20 cellular contexts compared by ENCODE assay signal in the genomic region with DNA sequence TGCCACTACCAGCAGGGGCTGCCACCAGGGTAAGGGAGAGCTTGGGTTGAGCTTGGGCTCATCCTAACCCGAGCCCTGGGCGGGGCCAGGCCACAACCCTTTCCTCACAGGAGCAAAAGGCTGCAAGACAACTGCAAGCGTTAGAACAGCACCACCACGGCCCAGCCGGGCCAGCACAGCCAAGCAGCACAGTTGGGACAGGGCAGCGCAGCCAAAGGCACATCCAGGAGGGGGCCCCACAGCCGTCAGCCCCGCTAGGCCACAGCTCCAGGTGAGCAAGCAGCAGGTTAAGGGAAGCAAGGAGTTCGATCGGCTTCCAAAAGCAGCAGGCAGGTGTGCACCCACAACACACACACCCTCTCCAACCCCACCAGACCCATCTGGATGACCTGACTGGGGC. TPM values are rescaled to one million over a fixed set of nuclear protein-coding genes. Genes with fewer than 3 reads are reported as not detected.
A peak's percentile ranks its signal among the peaks of the same experiment; 100 is the strongest.
DNase-seq lines count a peak whose midpoint lies in the region; ATAC-seq, FAIRE-seq and TF ChIP-seq lines count a peak whose summit lies in the region.
"Had no signal": no experiment of that assay in that cellular context is flagged by ENCODE, and none has a peak within 500 bp of the region (broad histone marks: within the 10 kb centered on the region; RNA-seq: fewer than 3 reads in every experiment).

No MANE protein-coding gene starts in this region.

- dilution Hi-C loops in keratinocyte (cut with MboI; ENCODE audit: extremely low pct_ligation_motif_present, low sequenced_read_pairs): no loop called here

- intact Hi-C loops in right cardiac atrium (cut with DNase I): no loop called here
- intact Hi-C loops in ascending aorta (cut with DNase I): no loop called here
- intact Hi-C loops in thyroid gland (cut with DNase I): loop anchor here (10.0 kb wide), 1 partner anchor 56 kb away; a partner anchor contains a TSS

- no peaks in the 10 kb centered on the region for H3K9me1 ChIP-seq in keratinocyte (ENCODE audit: control insufficient read depth, extremely low read depth, insufficient read depth, low read length)

- no peaks in the 10 kb centered on the region for H3K9me2 ChIP-seq in Karpas-422 (replicated peaks; ENCODE audit: insufficient read depth, low read length)

- ATAC-seq in right cardiac atrium: no peak
- ATAC-seq: activated CD4-positive, alpha-beta T cell treated with anti-CD3 and anti-CD28 coated beads for 36 hours; natural killer cell had no signal

- no peak for TF ChIP-seq EP300 in suprapubic skin (IDR thresholded peaks at IDR 0.05)

- H3K4me2 ChIP-seq in keratinocyte (ENCODE audit: control insufficient read depth, extremely low read depth, insufficient read depth, low read depth, low read length): no peak overlapping the region
- no peak overlapping the region for H3K4me2 ChIP-seq in Karpas-422 (ENCODE audit: low read depth, low read length, poor library complexity, severe bottlenecking)

- WGBS in right cardiac atrium: 84% methylated on average over 10 of the region's 10 CpGs
- 85% methylated on average over 4 of the region's 10 CpGs for WGBS in suprapubic skin
- WGBS in thyroid gland, 2 donors: 91 to 92% methylated on average over 4 to 8 of the region's 10 CpGs

- peak; percentile 2 for TF ChIP-seq CTCF in cardiac muscle cell (IDR thresholded peaks at IDR 0.05; ENCODE audit: low read depth, low read length)
- TF ChIP-seq CTCF in ascending aorta (IDR thresholded peaks at IDR 0.05): no peak
- peak; percentile 4 to 29 (median 5) for TF ChIP-seq CTCF in keratinocyte (optimal IDR thresholded peaks at IDR 0.05 in 1 of 3, IDR thresholded peaks at IDR 0.05 in 1 of 3, conservative IDR thresholded peaks at IDR 0.05 in 1 of 3; ENCODE audit: extremely low read depth in 1 of 3, insufficient read depth in 2 of 3, low read length in 3 of 3)
- TF ChIP-seq CTCF in suprapubic skin (IDR thresholded peaks at IDR 0.05): no peak
- no peak for TF ChIP-seq CTCF in thyroid gland (IDR thresholded peaks at IDR 0.05)

- H3K27ac ChIP-seq in cardiac muscle cell (no peak overlapping the region), right cardiac atrium (ENCODE audit: low read length) (no peak overlapping the region), ascending aorta (peak overlapping the region; percentile 86 to 90), keratinocyte (ENCODE audit: control insufficient read depth, insufficient read depth, low read length) (no peak overlapping the region), suprapubic skin (peak overlapping the region; percentile 20), Karpas-422 (ENCODE audit: low read length) (no peak overlapping the region), thyroid gland (peak overlapping the region in 1 of 3 donors; percentile 84)
- H3K27ac ChIP-seq: uterus had no signal

- H3K4me3 ChIP-seq in cardiac muscle cell (no peak overlapping the region), right cardiac atrium (ENCODE audit: low read length) (no peak overlapping the region), ascending aorta (no peak overlapping the region), keratinocyte (ENCODE audit: control insufficient read depth in 2 of 3, extremely low read depth in 1 of 3, insufficient read depth in 2 of 3, low read depth in 1 of 3, low read length in 3 of 3) (no peak overlapping the region), suprapubic skin (no peak overlapping the region), Karpas-422 (ENCODE audit: low read length) (no peak overlapping the region), thyroid gland (replicated peaks in 1 of 3) (no peak overlapping the region)
- H3K4me3 ChIP-seq: lower lobe of right lung, prostate gland, uterus had no signal

- H3K9ac ChIP-seq in keratinocyte (ENCODE audit: control insufficient read depth, extremely low read depth, insufficient read depth, low read length) (no peak overlapping the region), Karpas-422 (ENCODE audit: low read length) (no peak overlapping the region)

- FAIRE-seq in keratinocyte (lab: Jason Lieb, UNC): no peak
- FAIRE-seq: astrocyte had no signal

- no peaks in the 10 kb centered on the region for H3K27me3 ChIP-seq in cardiac muscle cell
- H3K27me3 ChIP-seq in right cardiac atrium (ENCODE audit: control insufficient read depth, insufficient read depth): no peaks in the 10 kb centered on the region
- H3K27me3 ChIP-seq in ascending aorta: no peaks in the 10 kb centered on the region
- H3K27me3 ChIP-seq in keratinocyte (ENCODE audit: control insufficient read depth, extremely low read depth, insufficient read depth, low read length): no peaks in the 10 kb centered on the region
- H3K27me3 ChIP-seq in suprapubic skin: no peaks in the 10 kb centered on the region
- no peaks in the 10 kb centered on the region for H3K27me3 ChIP-seq in Karpas-422 (ENCODE audit: low read length)
- no peaks in the 10 kb centered on the region for H3K27me3 ChIP-seq in thyroid gland
- H3K27me3 ChIP-seq: uterus had no signal

- H3K36me3 ChIP-seq in cardiac muscle cell: no peaks in the 10 kb centered on the region
- peaks cover 54 to 72% of the 10 kb centered on the region in 2 donors for H3K36me3 ChIP-seq in ascending aorta
- peaks cover 6 to 16% of the 10 kb centered on the region in 2 experiments for H3K36me3 ChIP-seq in keratinocyte (ENCODE audit: control insufficient read depth in 2 of 2, extremely low read depth in 1 of 2, insufficient read depth in 2 of 2, low read length in 2 of 2)
- peaks cover 36% of the 10 kb centered on the region for H3K36me3 ChIP-seq in suprapubic skin
- peaks cover 5% of the 10 kb centered on the region; the same call in 1 of the 2 replicates for H3K36me3 ChIP-seq in Karpas-422 (ENCODE audit: insufficient read depth, low read length)
- H3K36me3 ChIP-seq in thyroid gland: peaks cover 0 to 3% of the 10 kb centered on the region in 2 donors
- H3K36me3 ChIP-seq: prostate gland, uterus had no signal

- no peaks in the 10 kb centered on the region for H3K4me1 ChIP-seq in cardiac muscle cell (ENCODE audit: low read depth)
- no peaks in the 10 kb centered on the region for H3K4me1 ChIP-seq in right cardiac atrium (ENCODE audit: control insufficient read depth, insufficient read depth, low read length)
- H3K4me1 ChIP-seq in ascending aorta: peaks cover 0 to 24% of the 10 kb centered on the region in 2 donors
- peaks cover 16% of the 10 kb centered on the region for H3K4me1 ChIP-seq in keratinocyte (ENCODE audit: control insufficient read depth, extremely low read depth, insufficient read depth, low read length)
- H3K4me1 ChIP-seq in suprapubic skin: peaks cover 48% of the 10 kb centered on the region
- H3K4me1 ChIP-seq in Karpas-422 (ENCODE audit: low read length): no peaks in the 10 kb centered on the region
- peaks cover 23 to 42% of the 10 kb centered on the region in 2 donors for H3K4me1 ChIP-seq in thyroid gland
- H3K4me1 ChIP-seq: uterus had no signal

- TF ChIP-seq POLR2A in suprapubic skin (IDR thresholded peaks at IDR 0.05) (no peak), thyroid gland (IDR thresholded peaks at IDR 0.05) (no peak)

- H3K79me2 ChIP-seq in keratinocyte (ENCODE audit: control insufficient read depth, insufficient read depth, low read length) (no peaks in the 10 kb centered on the region), Karpas-422 (ENCODE audit: low read length) (no peaks in the 10 kb centered on the region)

- H2AFZ ChIP-seq in keratinocyte (ENCODE audit: control insufficient read depth, low read length): no peak overlapping the region
- H2AFZ ChIP-seq in Karpas-422 (ENCODE audit: low read length): no peak overlapping the region

- H3K9me3 ChIP-seq in cardiac muscle cell (ENCODE audit: low read depth) (no peaks in the 10 kb centered on the region), right cardiac atrium (ENCODE audit: control insufficient read depth, low read length) (no peaks in the 10 kb centered on the region), ascending aorta (no peaks in the 10 kb centered on the region), keratinocyte (ENCODE audit: control insufficient read depth, low read depth, low read length) (no peaks in the 10 kb centered on the region), suprapubic skin (no peaks in the 10 kb centered on the region), Karpas-422 (ENCODE audit: low read length) (no peaks in the 10 kb centered on the region), thyroid gland (no peaks in the 10 kb centered on the region)
- H3K9me3 ChIP-seq: lower lobe of right lung, prostate gland, uterus had no signal

- DNase-seq in cardiac muscle cell (ENCODE audit: low read depth in 1 of 2, low spot score in 1 of 2): no peak
- no peak for DNase-seq in right cardiac atrium
- DNase-seq in ascending aorta (ENCODE audit: low spot score in 2 of 2): no peak
- no peak for DNase-seq in keratinocyte (ENCODE audit: low read depth, low spot score)
- no peak for DNase-seq in suprapubic skin (ENCODE audit: low spot score in 2 of 2)
- no peak for DNase-seq in Karpas-422
- DNase-seq in thyroid gland: no peak
- DNase-seq in NCI-H128 (lab: John Stamatoyannopoulos, UW; ENCODE audit: unreplicated experiment): no peak
- DNase-seq: activated CD4-positive, alpha-beta T cell treated with anti-CD3 and anti-CD28 coated beads for 36 hours; activated CD8-positive, alpha-beta memory T cell treated with anti-CD3 and anti-CD28 coated beads, Interleukin-2, amount 50 U/mL, for 4 hours; CD4-positive, alpha-beta memory T cell; DMS79 treated with DMSO at 0.1 percent for 48 hours; immature natural killer cell; lower lobe of right lung; natural killer cell; NCI-H2107; stimulated activated naive CD4-positive, alpha-beta T cell treated with Interleukin-2 at 50 U/mL for 16 hours; uterus had no signal

- H4K20me1 ChIP-seq in keratinocyte (ENCODE audit: control insufficient read depth, extremely low read depth, insufficient read depth, low read length): no peaks in the 10 kb centered on the region
- H4K20me1 ChIP-seq in Karpas-422 (ENCODE audit: insufficient read depth, low read depth, low read length): no peaks in the 10 kb centered on the region

RNA-seq across cellular contexts. Expression of a gene that starts 7.0 kb away (rescaled TPM):
- total RNA-seq in cardiac muscle cell: 23.7 and 61.2 TPM in 2 replicates
- polyA plus RNA-seq in cardiac muscle cell: 16.6 and 21.6 TPM in 2 replicates
- 10 to 100 TPM; 13.8 to 17.5 (median 15.5) TPM for total RNA-seq in right cardiac atrium
- polyA plus RNA-seq in right cardiac atrium: 9.6 TPM
- total RNA-seq in ascending aorta: 130 TPM
- 13.3 to 21.8 TPM (median 14.8 TPM) in 3 replicates for polyA plus RNA-seq in keratinocyte
- 6.1 TPM for polyA plus RNA-seq in keratinocyte (2011; ENCODE audit: low read depth)
- 7.1 and 8.6 TPM in 2 replicates for polyA plus RNA-seq in keratinocyte (2011; cell fraction: cytosol; rRNA removed)
- polyA plus RNA-seq in keratinocyte (2011; cell fraction: nucleus; rRNA removed): 39.3 and 44.8 TPM in 2 replicates
- polyA plus RNA-seq in keratinocyte (2012; ENCODE audit: low replicate concordance): 11.9 and 12.9 TPM in 2 replicates
- polyA minus RNA-seq in keratinocyte: 22.7 to 27.4 TPM (median 24.6 TPM) in 3 replicates
- polyA minus RNA-seq in keratinocyte (2011; cell fraction: cytosol; rRNA and poly(A)+ RNA removed): 13.0 TPM
- 21.8 and 23.3 TPM in 2 replicates for polyA minus RNA-seq in keratinocyte (2011; cell fraction: nucleus; rRNA and poly(A)+ RNA removed)
- 10 to 100 TPM; 27.4 to 56.5 (median 37.6) TPM for total RNA-seq in suprapubic skin
- total RNA-seq in Karpas-422 (2014; rRNA removed; shearing (Covaris generic); ENCODE audit: low replicate concordance): 38.2 and 47.0 TPM in 2 replicates
- total RNA-seq in thyroid gland: 10 to 100 TPM; 12.1 to 31.0 (median 25.0) TPM

RNA-seq across cellular contexts. Expression of a gene that starts 33.0 kb away (rescaled TPM):
- total RNA-seq in cardiac muscle cell: 89.3 and 115 TPM in 2 replicates
- 37.1 and 63.7 TPM in 2 replicates for polyA plus RNA-seq in cardiac muscle cell
- 10 to 100 TPM; 53.3 to 67.3 (median 62.9) TPM for total RNA-seq in right cardiac atrium
- 61.2 TPM for polyA plus RNA-seq in right cardiac atrium
- 106 TPM for total RNA-seq in ascending aorta
- polyA plus RNA-seq in keratinocyte: 34.2 to 83.5 TPM (median 39.2 TPM) in 3 replicates
- polyA plus RNA-seq in keratinocyte (2011; ENCODE audit: low read depth): 39.5 TPM
- 26.0 and 40.6 TPM in 2 replicates for polyA plus RNA-seq in keratinocyte (2011; cell fraction: cytosol; rRNA removed)
- 130 and 180 TPM in 2 replicates for polyA plus RNA-seq in keratinocyte (2011; cell fraction: nucleus; rRNA removed)
- polyA plus RNA-seq in keratinocyte (2012; ENCODE audit: low replicate concordance): 45.9 and 88.6 TPM in 2 replicates
- polyA minus RNA-seq in keratinocyte: 74.5 to 131 TPM (median 122 TPM) in 3 replicates
- polyA minus RNA-seq in keratinocyte (2011; cell fraction: cytosol; rRNA and poly(A)+ RNA removed): 52.0 TPM
- 96.3 and 104 TPM in 2 replicates for polyA minus RNA-seq in keratinocyte (2011; cell fraction: nucleus; rRNA and poly(A)+ RNA removed)
- 100 to 1,000 TPM in 3 of 4 donors, 10 to 100 TPM in 1; 86.4 to 203 (median 121) TPM for total RNA-seq in suprapubic skin
- 33.0 and 49.5 TPM in 2 replicates for total RNA-seq in Karpas-422 (2014; rRNA removed; shearing (Covaris generic); ENCODE audit: low replicate concordance)
- 100 to 1,000 TPM in 2 of 4 donors, 10 to 100 TPM in 2; 67.2 to 199 (median 108) TPM for total RNA-seq in thyroid gland

RNA-seq across cellular contexts. Expression of a gene that starts 36.6 kb away (rescaled TPM):
- 37.8 and 42.5 TPM in 2 replicates for total RNA-seq in cardiac muscle cell
- polyA plus RNA-seq in cardiac muscle cell: 81.8 and 83.2 TPM in 2 replicates
- total RNA-seq in right cardiac atrium: 10 to 100 TPM; 20.6 to 28.1 (median 23.2) TPM
- polyA plus RNA-seq in right cardiac atrium: 76.8 TPM
- 24.5 TPM for total RNA-seq in ascending aorta
- 39.5 to 59.8 TPM (median 49.8 TPM) in 3 replicates for polyA plus RNA-seq in keratinocyte
- polyA plus RNA-seq in keratinocyte (2011; ENCODE audit: low read depth): 49.7 TPM
- 26.6 and 41.9 TPM in 2 replicates for polyA plus RNA-seq in keratinocyte (2011; cell fraction: cytosol; rRNA removed)
- polyA plus RNA-seq in keratinocyte (2011; cell fraction: nucleus; rRNA removed): 14.0 and 21.6 TPM in 2 replicates
- 52.0 and 68.1 TPM in 2 replicates for polyA plus RNA-seq in keratinocyte (2012; ENCODE audit: low replicate concordance)
- 3.7 to 6.7 TPM (median 5.2 TPM) in 3 replicates for polyA minus RNA-seq in keratinocyte
- polyA minus RNA-seq in keratinocyte (2011; cell fraction: cytosol; rRNA and poly(A)+ RNA removed): 10.2 TPM
- 2.2 and 2.6 TPM in 2 replicates for polyA minus RNA-seq in keratinocyte (2011; cell fraction: nucleus; rRNA and poly(A)+ RNA removed)
- total RNA-seq in suprapubic skin: 10 to 100 TPM; 12.7 to 26.0 (median 22.5) TPM
- 39.0 and 57.5 TPM in 2 replicates for total RNA-seq in Karpas-422 (2014; rRNA removed; shearing (Covaris generic); ENCODE audit: low replicate concordance)
- 10 to 100 TPM; 14.1 to 57.3 (median 28.9) TPM for total RNA-seq in thyroid gland

RNA-seq across cellular contexts. Expression of a gene that starts 56.0 kb away (rescaled TPM):
- total RNA-seq in cardiac muscle cell (28.2 and 29.8 TPM in 2 replicates), right cardiac atrium (10 to 100 TPM; 10.0 to 18.2 (median 13.7) TPM), ascending aorta (60.3 TPM), suprapubic skin (10 to 100 TPM; 16.9 to 35.2 (median 20.6) TPM), thyroid gland (10 to 100 TPM; 21.2 to 27.4 (median 22.3) TPM)
- polyA plus RNA-seq in cardiac muscle cell (7.7 and 8.5 TPM in 2 replicates), right cardiac atrium (7.3 TPM), keratinocyte (17.6 to 25.3 TPM (median 23.0 TPM) in 3 replicates)
- polyA plus RNA-seq in keratinocyte (2011; ENCODE audit: low read depth): 11.7 TPM
- polyA plus RNA-seq in keratinocyte (2011; cell fraction: cytosol; rRNA removed): 18.6 and 20.2 TPM in 2 replicates
- polyA plus RNA-seq in keratinocyte (2011; cell fraction: nucleus; rRNA removed): 38.4 and 39.1 TPM in 2 replicates
- 14.0 and 17.3 TPM in 2 replicates for polyA plus RNA-seq in keratinocyte (2012; ENCODE audit: low replicate concordance)
- polyA minus RNA-seq in keratinocyte: 22.8 to 26.1 TPM (median 24.6 TPM) in 3 replicates
- polyA minus RNA-seq in keratinocyte (2011; cell fraction: cytosol; rRNA and poly(A)+ RNA removed): 16.7 TPM
- 14.7 and 26.5 TPM in 2 replicates for polyA minus RNA-seq in keratinocyte (2011; cell fraction: nucleus; rRNA and poly(A)+ RNA removed)
- 28.2 and 33.5 TPM in 2 replicates for total RNA-seq in Karpas-422 (2014; rRNA removed; shearing (Covaris generic); ENCODE audit: low replicate concordance)

Comparison
In these comparisons a context has a peak if more than half of its experiments do, and no peak if none do; other contexts are left out.
1. H3K27ac ChIP-seq: peak in ascending aorta (2 of 2) and suprapubic skin (single experiment); none in cardiac muscle cell (single experiment), right cardiac atrium (single experiment), keratinocyte (single experiment) and Karpas-422 (single experiment).
2. CTCF ChIP-seq: peak in cardiac muscle cell (single experiment) and keratinocyte (3 of 3); none in ascending aorta (0 of 3), suprapubic skin (0 of 2) and thyroid gland (0 of 6).